ENCODE assay signal across 8 cellular contexts in genomic region chr10:91034494-91035157, GRCh38.
A peak's percentile ranks its signal among the peaks of the same experiment; 100 is the strongest.
DNase-seq lines count a peak whose midpoint lies in the region; ATAC-seq and TF ChIP-seq lines count a peak whose summit lies in the region.

No MANE protein-coding gene starts in this region.

- no peaks in the 10 kb centered on the region for H3K36me3 ChIP-seq in left lung
- H3K36me3 ChIP-seq in aorta (ENCODE audit: control insufficient read depth in 1 of 2, insufficient read depth in 2 of 2, low read length in 1 of 2) = no peaks in the 10 kb centered on the region
- no peaks in the 10 kb centered on the region for H3K36me3 ChIP-seq in H7 (replicated peaks; ENCODE audit: control insufficient read depth, insufficient read depth, low read length)

- H3K4me3 ChIP-seq in left lung (no peak overlapping the region), aorta (ENCODE audit: low read length in 2 of 2) (no peak overlapping the region), H7 (ENCODE audit: insufficient read depth, low read depth, low read length) (no peak overlapping the region)

- peak overlapping the region; percentile 66 for H3K4me3 Mint-ChIP-seq in natural killer cell treated with Interleukin-12 subunit alpha and Interleukin-12 subunit beta and Interleukin-15 and Interleukin-18, amount 100 ng/mL, for 72 hours
- no peak overlapping the region for H3K4me3 Mint-ChIP-seq in natural killer cell

- H3K4me1 ChIP-seq in left lung = peaks cover 0 to 15% of the 10 kb centered on the region in 2 donors
- no peaks in the 10 kb centered on the region for H3K4me1 ChIP-seq in aorta (ENCODE audit: control insufficient read depth in 1 of 2, insufficient read depth in 2 of 2, low read length in 2 of 2)

- peaks cover 5% of the 10 kb centered on the region for H3K36me3 Mint-ChIP-seq in natural killer cell treated with Interleukin-12 subunit alpha and Interleukin-12 subunit beta and Interleukin-15 and Interleukin-18, amount 100 ng/mL, for 72 hours
- H3K36me3 Mint-ChIP-seq in natural killer cell = no peaks in the 10 kb centered on the region

- H3K27me3 ChIP-seq in left lung = no peaks in the 10 kb centered on the region
- H3K27me3 ChIP-seq in aorta (ENCODE audit: control insufficient read depth in 1 of 2, insufficient read depth in 2 of 2, low read length in 1 of 2) = no peaks in the 10 kb centered on the region
- no peaks in the 10 kb centered on the region for H3K27me3 ChIP-seq in H7 (ENCODE audit: control insufficient read depth, insufficient read depth, low read length)

- intact Hi-C loops in natural killer cell (cut with micrococcal nuclease) = no loop called here
- intact Hi-C loops in left lung (cut with DNase I) = no loop called here
- intact Hi-C loops in aorta (cut with DNase I) = no loop called here

- H3K27ac ChIP-seq in left lung = no peak overlapping the region
- no peak overlapping the region for H3K27ac ChIP-seq in aorta (ENCODE audit: low read depth in 1 of 2, low read length in 2 of 2)

- 21 to 25% methylated on average over 9 of the region's 9 CpGs for WGBS in aorta, 2 donors

- DNase-seq in natural killer cell treated with Interleukin-12 subunit alpha and Interleukin-12 subunit beta and Interleukin-15 and Interleukin-18, amount 100 ng/mL, for 72 hours (ENCODE audit: low spot score) = no peak
- DNase-seq in natural killer cell = no peak
- peak; percentile 92 for DNase-seq in astrocyte of the hippocampus (ENCODE audit: low read depth, low spot score)
- peak in 1 of 2 donors; percentile 63 for DNase-seq in left lung
- DNase-seq in aorta = peak; percentile 91 to 93
- DNase-seq in H7 = no peak

- peak overlapping the region; percentile 3 to 70 for H3K27ac Mint-ChIP-seq in natural killer cell treated with Interleukin-12 subunit alpha and Interleukin-12 subunit beta and Interleukin-15 and Interleukin-18, amount 100 ng/mL, for 72 hours
- H3K27ac Mint-ChIP-seq in natural killer cell = peak overlapping the region in 1 of 2 donors; percentile 19

- ATAC-seq in natural killer cell treated with Interleukin-12 subunit alpha and Interleukin-12 subunit beta and Interleukin-15 and Interleukin-18, amount 100 ng/mL, for 72 hours = no peak
- ATAC-seq in natural killer cell (no peak), left lung (peak; percentile 71), aorta (ENCODE audit: low FRiP score) (peak; percentile 58), GM18870 (IDR thresholded peaks at IDR 0.05; ENCODE audit: unreplicated experiment) (no peak), HG03442 (IDR thresholded peaks at IDR 0.05; ENCODE audit: unreplicated experiment) (no peak)

- H3K27me3 Mint-ChIP-seq in natural killer cell treated with Interleukin-12 subunit alpha and Interleukin-12 subunit beta and Interleukin-15 and Interleukin-18, amount 100 ng/mL, for 72 hours = peaks cover 0 to 6% of the 10 kb centered on the region in 2 donors
- H3K27me3 Mint-ChIP-seq in natural killer cell (ENCODE audit: low read depth in 2 of 2) = peaks cover 5 to 6% of the 10 kb centered on the region in 2 donors

- no peaks in the 10 kb centered on the region for H3K9me3 ChIP-seq in left lung
- H3K9me3 ChIP-seq in aorta (ENCODE audit: control insufficient read depth, low read length) = no peaks in the 10 kb centered on the region

- peaks cover 10 to 14% of the 10 kb centered on the region in 2 donors for H3K4me1 Mint-ChIP-seq in natural killer cell treated with Interleukin-12 subunit alpha and Interleukin-12 subunit beta and Interleukin-15 and Interleukin-18, amount 100 ng/mL, for 72 hours (ENCODE audit: low read depth in 2 of 2)
- peaks cover 12 to 16% of the 10 kb centered on the region in 2 donors for H3K4me1 Mint-ChIP-seq in natural killer cell

- TF ChIP-seq CTCF in natural killer cell (IDR thresholded peaks at IDR 0.05) (no peak), left lung (IDR thresholded peaks at IDR 0.05) (no peak)

- peaks cover 2% of the 10 kb centered on the region for H3K9me3 Mint-ChIP-seq in natural killer cell treated with Interleukin-12 subunit alpha and Interleukin-12 subunit beta and Interleukin-15 and Interleukin-18, amount 100 ng/mL, for 72 hours
- H3K9me3 Mint-ChIP-seq in natural killer cell = no peaks in the 10 kb centered on the region

Comparison
In these comparisons a context has a peak if more than half of its experiments do, and no peak if none do; other contexts are left out.
1. ATAC-seq: peak in left lung (single experiment) and aorta (single experiment); none in natural killer cell treated with Interleukin-12 subunit alpha and Interleukin-12 subunit beta and Interleukin-15 and Interleukin-18, amount 100 ng/mL, for 72 hours (0 of 2), natural killer cell (0 of 3), GM18870 (single experiment) and HG03442 (single experiment).
2. DNase-seq: peak in astrocyte of the hippocampus (single experiment) and aorta (2 of 2); none in natural killer cell treated with Interleukin-12 subunit alpha and Interleukin-12 subunit beta and Interleukin-15 and Interleukin-18, amount 100 ng/mL, for 72 hours (single experiment), natural killer cell (single experiment) and H7 (single experiment).